ENCODE assay signal across 16 cellular contexts in genomic region chr17:80372922-80373570, GRCh38. TPM values are rescaled to one million over a fixed set of nuclear protein-coding genes. Genes with fewer than 3 reads are reported as not detected.
A peak's percentile ranks its signal among the peaks of the same experiment; 100 is the strongest.
DNase-seq lines count a peak whose midpoint lies in the region; ATAC-seq and TF ChIP-seq lines count a peak whose summit lies in the region.
"Had no signal": no experiment of that assay in that cellular context is flagged by ENCODE, and none has a peak within 500 bp of the region (broad histone marks: within the 10 kb centered on the region; RNA-seq: fewer than 3 reads in every experiment).

No MANE protein-coding gene starts in this region.

- H3K4me3 ChIP-seq in endodermal cell (ENCODE audit: low read length): no peak overlapping the region
- no peak overlapping the region for H3K4me3 ChIP-seq in brain microvascular endothelial cell (ENCODE audit: low read depth, low read length)
- H3K4me3 ChIP-seq: BLaER1, GM23338, K562 had no signal

- no peak for TF ChIP-seq CTCF in endodermal cell (conservative IDR thresholded peaks at IDR 0.05)
- TF ChIP-seq CTCF in brain microvascular endothelial cell (IDR thresholded peaks at IDR 0.05; ENCODE audit: low read depth, low read length, missing control alignments): no peak

- H3K27ac ChIP-seq in endodermal cell (ENCODE audit: low read depth, low read length) (no peak overlapping the region), brain microvascular endothelial cell (no peak overlapping the region)
- H3K27ac ChIP-seq: BLaER1 had no signal

- H3K27me3 ChIP-seq in endodermal cell (ENCODE audit: control insufficient read depth, insufficient read depth, low read length, poor library complexity, severe bottlenecking) (no peaks in the 10 kb centered on the region), brain microvascular endothelial cell (replicated peaks) (no peaks in the 10 kb centered on the region)
- H3K27me3 ChIP-seq: BLaER1 had no signal

- POLR2A ChIA-PET in activated CD4-positive, alpha-beta memory T cell treated with anti-CD3 and anti-CD28 coated beads for 36 hours (lab: Charles Lee): no interaction called here
- POLR2A ChIA-PET in activated CD4-positive, alpha-beta memory T cell treated with anti-CD3 and anti-CD28 coated beads, Interleukin-2, amount 10 ng/mL, durations not matched to agents 7 days and 5 days (lab: Charles Lee): interaction anchor here (1.3 to 2.0 kb wide), 2 partner anchors 12 to 18 kb away, joined by 3 to 6 read pairs; no protein-coding TSS in a partner anchor

- CTCF ChIA-PET in activated CD4-positive, alpha-beta memory T cell treated with anti-CD3 and anti-CD28 coated beads for 36 hours (lab: Charles Lee): no interaction called here
- CTCF ChIA-PET in activated CD4-positive, alpha-beta memory T cell treated with anti-CD3 and anti-CD28 coated beads, Interleukin-2, amount 10 ng/mL, durations not matched to agents 7 days and 5 days (lab: Charles Lee): no interaction called here

- WGBS in endodermal cell (ENCODE audit: insufficient coverage in 1 of 2, insufficient read length in 1 of 2), 2 experiments: 96 to 98% methylated on average over 6 to 15 of the region's 18 CpGs

- H3K36me3 ChIP-seq in endodermal cell (ENCODE audit: control insufficient read depth, insufficient read depth, low read length) (peaks cover 80% of the 10 kb centered on the region), brain microvascular endothelial cell (replicated peaks) (peaks cover 72% of the 10 kb centered on the region)

- H3K27ac Mint-ChIP-seq in activated CD4-positive, alpha-beta memory T cell treated with anti-CD3 and anti-CD28 coated beads for 36 hours: peak overlapping the region; percentile 28
- no peak overlapping the region for H3K27ac Mint-ChIP-seq in activated CD4-positive, alpha-beta memory T cell treated with anti-CD3 and anti-CD28 coated beads, Interleukin-2, amount 10 ng/mL, durations not matched to agents 7 days and 5 days
- peak overlapping the region; percentile 8 for H3K27ac Mint-ChIP-seq in endodermal cell
- peak overlapping the region; percentile 65 for H3K27ac Mint-ChIP-seq in stimulated activated naive B cell treated with anti-CD40 and anti-IgM and Interleukin-4, amounts not matched to agents 10 μg/mL and 1 μg/mL and 100 μg/mL, for 72 hours
- H3K27ac Mint-ChIP-seq: CD8-positive, alpha-beta T cell; GM23338 had no signal

- no peaks in the 10 kb centered on the region for H3K9me3 ChIP-seq in endodermal cell (ENCODE audit: control insufficient read depth, low read length)
- H3K9me3 ChIP-seq: BLaER1 had no signal

- H3K4me1 ChIP-seq in endodermal cell (ENCODE audit: control insufficient read depth, insufficient read depth, low read length): peaks cover 16% of the 10 kb centered on the region
- H3K4me1 ChIP-seq: BLaER1 had no signal

- no peak overlapping the region for H3K9ac ChIP-seq in endodermal cell (ENCODE audit: extremely low read depth, low read length, poor library complexity, severe bottlenecking)
- H3K9ac ChIP-seq: BLaER1 had no signal

- H3K9me3 Mint-ChIP-seq in activated CD4-positive, alpha-beta memory T cell treated with anti-CD3 and anti-CD28 coated beads for 36 hours: no peaks in the 10 kb centered on the region
- no peaks in the 10 kb centered on the region for H3K9me3 Mint-ChIP-seq in activated CD4-positive, alpha-beta memory T cell treated with anti-CD3 and anti-CD28 coated beads, Interleukin-2, amount 10 ng/mL, durations not matched to agents 7 days and 5 days
- no peaks in the 10 kb centered on the region for H3K9me3 Mint-ChIP-seq in endodermal cell
- H3K9me3 Mint-ChIP-seq in stimulated activated naive B cell treated with anti-CD40 and anti-IgM and Interleukin-4, amounts not matched to agents 10 μg/mL and 1 μg/mL and 100 μg/mL, for 72 hours: no peaks in the 10 kb centered on the region
- H3K9me3 Mint-ChIP-seq: CD8-positive, alpha-beta T cell; GM23338 had no signal

- no peak overlapping the region for H3K4me3 Mint-ChIP-seq in activated CD4-positive, alpha-beta memory T cell treated with anti-CD3 and anti-CD28 coated beads for 36 hours
- H3K4me3 Mint-ChIP-seq in activated CD4-positive, alpha-beta memory T cell treated with anti-CD3 and anti-CD28 coated beads, Interleukin-2, amount 10 ng/mL, durations not matched to agents 7 days and 5 days: no peak overlapping the region
- H3K4me3 Mint-ChIP-seq in endodermal cell: no peak overlapping the region
- no peak overlapping the region for H3K4me3 Mint-ChIP-seq in stimulated activated naive B cell treated with anti-CD40 and anti-IgM and Interleukin-4, amounts not matched to agents 10 μg/mL and 1 μg/mL and 100 μg/mL, for 72 hours
- H3K4me3 Mint-ChIP-seq: CD8-positive, alpha-beta T cell; GM23338 had no signal

- intact Hi-C loops in activated CD4-positive, alpha-beta memory T cell treated with anti-CD3 and anti-CD28 coated beads for 36 hours (cut with micrococcal nuclease): no loop called here
- intact Hi-C loops in cardiac septum (cut with DNase I) (no loop called here), left cardiac atrium (cut with DNase I) (no loop called here)

- in situ Hi-C loops in brain microvascular endothelial cell (cut with HindIII; ENCODE audit: low pct_ligation_motif_present, low sequenced_read_pairs): no loop called here

- ATAC-seq in left cardiac atrium: no peak
- ATAC-seq in stimulated activated naive B cell treated with anti-CD40 and anti-IgM and Interleukin-4, amounts not matched to agents 10 μg/mL and 1 μg/mL and 100 μg/mL, for 72 hours (replicated peaks): no peak
- ATAC-seq: CD8-positive, alpha-beta T cell; GM23338; K562 had no signal

- peaks cover 2% of the 10 kb centered on the region for H3K4me1 Mint-ChIP-seq in activated CD4-positive, alpha-beta memory T cell treated with anti-CD3 and anti-CD28 coated beads for 36 hours (ENCODE audit: low read depth)
- peaks cover 3% of the 10 kb centered on the region for H3K4me1 Mint-ChIP-seq in activated CD4-positive, alpha-beta memory T cell treated with anti-CD3 and anti-CD28 coated beads, Interleukin-2, amount 10 ng/mL, durations not matched to agents 7 days and 5 days
- peaks cover 31% of the 10 kb centered on the region for H3K4me1 Mint-ChIP-seq in endodermal cell
- H3K4me1 Mint-ChIP-seq in stimulated activated naive B cell treated with anti-CD40 and anti-IgM and Interleukin-4, amounts not matched to agents 10 μg/mL and 1 μg/mL and 100 μg/mL, for 72 hours: peaks cover 9 to 13% of the 10 kb centered on the region in 2 donors

- DNase-seq in activated CD4-positive, alpha-beta memory T cell treated with anti-CD3 and anti-CD28 coated beads for 36 hours: no peak
- DNase-seq in activated CD4-positive, alpha-beta memory T cell treated with anti-CD3 and anti-CD28 coated beads, Interleukin-2, amount 10 ng/mL, durations not matched to agents 7 days and 5 days: no peak
- DNase-seq in cardiac septum (ENCODE audit: low spot score) (peak; percentile 15), left cardiac atrium (no peak), endodermal cell (no peak), OCI-M1 (lab: John Stamatoyannopoulos, UW) (no peak), brain microvascular endothelial cell (no peak)
- no peak for DNase-seq in stimulated activated naive B cell treated with anti-CD40 and anti-IgM and Interleukin-4, amounts not matched to agents 10 μg/mL and 1 μg/mL and 100 μg/mL, for 72 hours
- DNase-seq: CD8-positive, alpha-beta T cell; MV-4-11; NCI-H1436; NCI-H2029 treated with DMSO at 0.1 percent for 48 hours; NCI-H510A treated with DMSO at 0.1 percent for 48 hours had no signal

- H3K27me3 Mint-ChIP-seq in activated CD4-positive, alpha-beta memory T cell treated with anti-CD3 and anti-CD28 coated beads for 36 hours: no peaks in the 10 kb centered on the region
- no peaks in the 10 kb centered on the region for H3K27me3 Mint-ChIP-seq in activated CD4-positive, alpha-beta memory T cell treated with anti-CD3 and anti-CD28 coated beads, Interleukin-2, amount 10 ng/mL, durations not matched to agents 7 days and 5 days
- no peaks in the 10 kb centered on the region for H3K27me3 Mint-ChIP-seq in endodermal cell (ENCODE audit: insufficient read depth)
- no peaks in the 10 kb centered on the region for H3K27me3 Mint-ChIP-seq in stimulated activated naive B cell treated with anti-CD40 and anti-IgM and Interleukin-4, amounts not matched to agents 10 μg/mL and 1 μg/mL and 100 μg/mL, for 72 hours

- peaks cover 84% of the 10 kb centered on the region for H3K36me3 Mint-ChIP-seq in activated CD4-positive, alpha-beta memory T cell treated with anti-CD3 and anti-CD28 coated beads for 36 hours
- peaks cover 93% of the 10 kb centered on the region for H3K36me3 Mint-ChIP-seq in activated CD4-positive, alpha-beta memory T cell treated with anti-CD3 and anti-CD28 coated beads, Interleukin-2, amount 10 ng/mL, durations not matched to agents 7 days and 5 days (ENCODE audit: low read depth)
- peaks cover 76% of the 10 kb centered on the region for H3K36me3 Mint-ChIP-seq in endodermal cell (ENCODE audit: low read depth)
- H3K36me3 Mint-ChIP-seq in stimulated activated naive B cell treated with anti-CD40 and anti-IgM and Interleukin-4, amounts not matched to agents 10 μg/mL and 1 μg/mL and 100 μg/mL, for 72 hours: peaks cover 40 to 63% of the 10 kb centered on the region in 2 donors

RNA-seq across cellular contexts. Expression of gene ENDOV, which starts 41.9 kb away (rescaled TPM):
- total RNA-seq in activated CD4-positive, alpha-beta memory T cell treated with anti-CD3 and anti-CD28 coated beads for 36 hours: 10 to 100 TPM; 16.1 to 16.3 TPM
- total RNA-seq in activated CD4-positive, alpha-beta memory T cell treated with anti-CD3 and anti-CD28 coated beads, Interleukin-2, amount 10 ng/mL, durations not matched to agents 7 days and 5 days: 10 to 100 TPM; 14.2 to 16.2 TPM
- total RNA-seq in cardiac septum: 12.8 TPM
- total RNA-seq in left cardiac atrium: 10 to 100 TPM; 10.3 to 11.7 TPM
- total RNA-seq in endodermal cell: 10 to 100 TPM; 38.8 to 47.1 TPM
- polyA plus RNA-seq in endodermal cell (2013, experiment 1 of 2): 33.2 TPM
- polyA plus RNA-seq in endodermal cell (2013, experiment 2 of 2): 32.9 TPM
